Comparison of ENCODE assay signal across 16 cellular contexts in genomic region chr1:17200246-17200645, GRCh38. TPM values are rescaled to one million over a fixed set of nuclear protein-coding genes. Genes with fewer than 3 reads are reported as not detected.
"Had no signal": no experiment of that assay in that cellular context is flagged by ENCODE, and none has a peak within 500 bp of the region (broad histone marks: within the 10 kb centered on the region; RNA-seq: fewer than 3 reads in every experiment).

No MANE protein-coding gene starts in this region.

- ATAC-seq: activated CD4-positive, alpha-beta T cell treated with anti-CD3 and anti-CD28 coated beads for 36 hours; psoas muscle; right lobe of liver; stimulated activated memory B cell treated with anti-CD40 and anti-IgM and Interleukin-4, amounts not matched to agents 10 μg/mL and 1 μg/mL and 100 μg/mL, for 72 hours had no signal

- H3K27ac ChIP-seq: breast epithelium, psoas muscle, right lobe of liver, SJSA1, spleen, tibial nerve, VCaP had no signal

- DNase-seq: anterior cingulate cortex; hippocampal formation; midbrain; naive B cell; stimulated activated CD4-positive, alpha-beta T cell treated with anti-CD3 and anti-CD28 coated beads, Interleukin-1b, Interleukin-23, amount 100 ng/mL, for 48 hours had no signal

- H3K4me3 ChIP-seq: breast epithelium, psoas muscle, right lobe of liver, SJSA1, spleen, tibial nerve had no signal

- H3K4me3 Mint-ChIP-seq: activated CD4-positive, alpha-beta T cell treated with anti-CD3 and anti-CD28 coated beads for 36 hours; naive B cell; stimulated activated memory B cell treated with anti-CD40 and anti-IgM and Interleukin-4, amounts not matched to agents 10 μg/mL and 1 μg/mL and 100 μg/mL, for 72 hours had no signal

- H3K36me3 Mint-ChIP-seq: activated naive CD8-positive, alpha-beta T cell; naive B cell; stimulated activated memory B cell treated with anti-CD40 and anti-IgM and Interleukin-4, amounts not matched to agents 10 μg/mL and 1 μg/mL and 100 μg/mL, for 72 hours had no signal

- H3K4me1 ChIP-seq: breast epithelium, psoas muscle, right lobe of liver, tibial nerve had no signal

- H3K27ac Mint-ChIP-seq: activated naive CD8-positive, alpha-beta T cell; naive B cell; stimulated activated memory B cell treated with anti-CD40 and anti-IgM and Interleukin-4, amounts not matched to agents 10 μg/mL and 1 μg/mL and 100 μg/mL, for 72 hours had no signal

- H3K27me3 ChIP-seq: breast epithelium, right lobe of liver, SJSA1, tibial nerve had no signal

- H3K9me3 ChIP-seq: breast epithelium, psoas muscle, right lobe of liver, SJSA1, spleen, tibial nerve had no signal

- H3K9me3 Mint-ChIP-seq: naive B cell; stimulated activated memory B cell treated with anti-CD40 and anti-IgM and Interleukin-4, amounts not matched to agents 10 μg/mL and 1 μg/mL and 100 μg/mL, for 72 hours had no signal

- H3K36me3 ChIP-seq: breast epithelium, right lobe of liver, SJSA1, spleen, tibial nerve had no signal

RNA-seq across cellular contexts. Expression of gene PADI1, which starts 4.7 kb away (rescaled TPM):
- total RNA-seq: activated CD4-positive, alpha-beta T cell treated with anti-CD3 and anti-CD28 coated beads for 36 hours; fibroblast of lung; psoas muscle; tibial nerve had no signal
- polyA plus RNA-seq: fibroblast of lung, psoas muscle had no signal

RNA-seq across cellular contexts. Expression of gene PADI3, which starts 48.7 kb away (rescaled TPM):
- total RNA-seq: activated CD4-positive, alpha-beta T cell treated with anti-CD3 and anti-CD28 coated beads for 36 hours; breast epithelium; fibroblast of lung; right lobe of liver; spleen; tibial nerve had no signal
- polyA plus RNA-seq: fibroblast of lung, spleen had no signal
